Comparison of ENCODE assay signal across 5 cellular contexts in the genomic region with DNA sequence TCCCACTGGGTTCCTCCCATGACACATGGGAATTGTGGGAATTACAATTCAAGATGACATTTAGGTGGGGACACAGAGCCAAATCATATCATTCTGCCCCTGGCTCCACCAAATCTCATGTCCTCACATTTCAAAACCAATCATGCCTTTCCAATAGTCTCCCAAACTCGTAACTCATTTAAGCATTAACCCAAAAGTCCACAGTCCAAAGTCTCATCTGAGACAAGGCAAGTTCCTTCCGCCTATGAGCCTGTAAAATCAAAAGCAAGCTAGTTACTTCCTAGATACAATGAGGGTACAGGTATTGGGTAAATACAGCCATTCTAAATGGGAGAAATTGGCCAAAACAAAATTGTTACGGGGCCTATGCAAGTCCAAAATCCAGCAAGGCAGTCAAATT.
DNase-seq lines count a peak whose midpoint lies in the region; ATAC-seq, FAIRE-seq and TF ChIP-seq lines count a peak whose summit lies in the region.
"Not testable (repeated sequence)": the region's sequence is repeated elsewhere in the genome, so short reads cannot be mapped to it uniquely, and the experiment has no call there.

No MANE protein-coding gene starts in this region.

- peak; percentile 45 for ATAC-seq in left colon
- not testable (repeated sequence) for ATAC-seq in HepG2; stimulated activated naive B cell treated with anti-CD40 and anti-IgM and Interleukin-4, amounts not matched to agents 10 μg/mL and 1 μg/mL and 100 μg/mL, for 72 hours (replicated peaks)

- not testable (repeated sequence) for H3K27ac ChIP-seq in HepG2 (ENCODE audit: extremely low read length, insufficient read depth, low read length); liver (ENCODE audit: low read depth in 1 of 2, low read length in 2 of 2); neural progenitor cell

- not testable (repeated sequence) for H3K36me3 Mint-ChIP-seq in neural progenitor cell; stimulated activated naive B cell treated with anti-CD40 and anti-IgM and Interleukin-4, amounts not matched to agents 10 μg/mL and 1 μg/mL and 100 μg/mL, for 72 hours

- H3K4me2 ChIP-seq in HepG2 (ENCODE audit: low read depth, low read length): peak overlapping the region; percentile 42; the same call in 1 of the 2 replicates
- not testable (repeated sequence) for H3K4me2 ChIP-seq in neural progenitor cell

- not testable (repeated sequence) for TF ChIP-seq EP300 in HepG2 (IDR thresholded peaks at IDR 0.05; ENCODE audit: low read depth in 2 of 2, low read length in 2 of 2); HepG2 (CRISPR knock-in tag; IDR thresholded peaks at IDR 0.05; ENCODE audit: borderline replicate concordance)

- not testable (repeated sequence) for BruUV-seq in HepG2 (replicated peaks; lab: Mats Ljungman, UMichigan)

- not testable (repeated sequence) for H3K9ac ChIP-seq in HepG2 (ENCODE audit: insufficient read depth, low read depth, low read length); liver (ENCODE audit: low read depth in 1 of 2, low read length in 2 of 2); neural progenitor cell

- peaks cover 13% of the 10 kb centered on the region for H3K4me1 ChIP-seq in HepG2 (ENCODE audit: insufficient read depth, low read length)
- not testable (repeated sequence) for H3K4me1 ChIP-seq in liver (ENCODE audit: control insufficient read depth in 4 of 4, insufficient read depth in 4 of 4, low read length in 3 of 4); neural progenitor cell

- not testable (repeated sequence) for H3K36me3 ChIP-seq in HepG2 (replicated peaks in 1 of 2; ENCODE audit: control insufficient read depth in 1 of 2, insufficient read depth in 2 of 2, low read length in 2 of 2); liver (ENCODE audit: control insufficient read depth in 4 of 4, insufficient read depth in 3 of 4, low read depth in 1 of 4, low read length in 3 of 4); neural progenitor cell

- H3K4me1 Mint-ChIP-seq in neural progenitor cell: not testable (repeated sequence)
- H3K4me1 Mint-ChIP-seq in stimulated activated naive B cell treated with anti-CD40 and anti-IgM and Interleukin-4, amounts not matched to agents 10 μg/mL and 1 μg/mL and 100 μg/mL, for 72 hours: peaks cover 6 to 19% of the 10 kb centered on the region in 2 donors

- DNase-seq in left colon; HepG2 (ENCODE audit: low spot score); neural progenitor cell (ENCODE audit: low spot score); stimulated activated naive B cell treated with anti-CD40 and anti-IgM and Interleukin-4, amounts not matched to agents 10 μg/mL and 1 μg/mL and 100 μg/mL, for 72 hours: not testable (repeated sequence)

- not testable (repeated sequence) for H3K9me3 ChIP-seq in HepG2 (ENCODE audit: low read length); liver (ENCODE audit: control insufficient read depth in 4 of 4, low read length in 3 of 4); neural progenitor cell (ENCODE audit: low read depth)

- peaks cover 14% of the 10 kb centered on the region for H3K9me3 Mint-ChIP-seq in neural progenitor cell
- not testable (repeated sequence) for H3K9me3 Mint-ChIP-seq in stimulated activated naive B cell treated with anti-CD40 and anti-IgM and Interleukin-4, amounts not matched to agents 10 μg/mL and 1 μg/mL and 100 μg/mL, for 72 hours

- H3K27ac Mint-ChIP-seq in neural progenitor cell: peak overlapping the region; percentile 16
- H3K27ac Mint-ChIP-seq in stimulated activated naive B cell treated with anti-CD40 and anti-IgM and Interleukin-4, amounts not matched to agents 10 μg/mL and 1 μg/mL and 100 μg/mL, for 72 hours: peak overlapping the region; percentile 38

- H3K79me2 ChIP-seq in HepG2 (ENCODE audit: insufficient read depth, low read length); neural progenitor cell (ENCODE audit: low read depth): not testable (repeated sequence)

- H3K27me3 ChIP-seq in HepG2 (ENCODE audit: control insufficient read depth in 1 of 2, insufficient read depth in 2 of 2, low read length in 2 of 2); liver (ENCODE audit: control insufficient read depth in 4 of 4, insufficient read depth in 4 of 4, low read length in 3 of 4); neural progenitor cell: not testable (repeated sequence)

- in situ Hi-C loops in HepG2 (cut with HindIII; ENCODE audit: extremely low pct_ligation_motif_present, low pct_unique_long_range_greater_than_20kb): not testable (repeated sequence)

- not testable (repeated sequence) for FAIRE-seq in HepG2 (lab: Jason Lieb, UNC)

- TF ChIP-seq POLR2A in HepG2 (IDR thresholded peaks at IDR 0.05; ENCODE audit: insufficient read depth in 1 of 2, low read depth in 2 of 2, low read length in 2 of 2): not testable (repeated sequence)

- not testable (repeated sequence) for H3K4me3 Mint-ChIP-seq in neural progenitor cell; stimulated activated naive B cell treated with anti-CD40 and anti-IgM and Interleukin-4, amounts not matched to agents 10 μg/mL and 1 μg/mL and 100 μg/mL, for 72 hours

- not testable (repeated sequence) for H3F3A ChIP-seq in neural progenitor cell (ENCODE audit: low read depth)

- intact Hi-C loops in left colon (cut with DNase I, micrococcal nuclease); HepG2 (cut with micrococcal nuclease; ENCODE audit: unreplicated experiment): not testable (repeated sequence)

- not testable (repeated sequence) for TF ChIP-seq CTCF in HepG2 (CRISPR knock-in tag; IDR thresholded peaks at IDR 0.05); liver (IDR thresholded peaks at IDR 0.05; ENCODE audit: low read depth, low read length, missing input control); neural progenitor cell (IDR thresholded peaks at IDR 0.05)

- WGBS in HepG2 (ENCODE audit: low lambda C conversion rate): 2% methylated on average over 3 of the region's 3 CpGs
- 52% methylated on average over 3 of the region's 3 CpGs for WGBS in liver

- not testable (repeated sequence) for H3K4me3 ChIP-seq in HepG2 (replicated peaks in 1 of 3; ENCODE audit: insufficient read depth in 1 of 3, low read depth in 2 of 3, low read length in 3 of 3); liver (ENCODE audit: low read depth in 1 of 3, low read length in 3 of 3); neural progenitor cell

- not testable (repeated sequence) for TF ChIP-seq RAD21 in HepG2 (CRISPR knock-in tag; IDR thresholded peaks at IDR 0.05); liver (IDR thresholded peaks at IDR 0.05)

- H3K27me3 Mint-ChIP-seq in neural progenitor cell (ENCODE audit: insufficient read depth, low read depth); stimulated activated naive B cell treated with anti-CD40 and anti-IgM and Interleukin-4, amounts not matched to agents 10 μg/mL and 1 μg/mL and 100 μg/mL, for 72 hours: not testable (repeated sequence)

- H2AFZ ChIP-seq in HepG2 (ENCODE audit: low read length); neural progenitor cell (replicated peaks): not testable (repeated sequence)

- POLR2A ChIA-PET in HepG2 (lab: Yijun Ruan, JAX): interaction anchor here (0.6 kb wide), 1 partner anchor 455 kb away, joined by 3 read pairs; no protein-coding TSS in a partner anchor

- CTCF ChIA-PET in HepG2 (lab: Yijun Ruan, JAX; ENCODE audit: low intra/inter-chr PET ratio, low total read pairs): not testable (repeated sequence)

- not testable (repeated sequence) for H4K20me1 ChIP-seq in HepG2 (ENCODE audit: insufficient read depth, low read length); neural progenitor cell (ENCODE audit: low read depth)

TF ChIP-seq in HepG2, 621 proteins besides CTCF, POLR2A, EP300 and RAD21 (continues in another document):
- peak; percentile 38; the same call in 1 of the 2 replicates for TF ChIP-seq POGZ (CRISPR knock-in tag; IDR thresholded peaks at IDR 0.05)
- 0 out of 2 replicates have a peak, but pooled peaks have one; percentile 28 for TF ChIP-seq ELF1 (CRISPR knock-in tag; IDR thresholded peaks at IDR 0.05)
- peak; percentile 50 for TF ChIP-seq ZMYM4 (CRISPR knock-in tag; IDR thresholded peaks at IDR 0.05)
- TF ChIP-seq HNF4A (CRISPR knock-in tag; IDR thresholded peaks at IDR 0.05): peak; percentile 59
- 0 out of 2 replicates have a peak, but pooled peaks have one; percentile 39 for TF ChIP-seq ELF3 (CRISPR knock-in tag; IDR thresholded peaks at IDR 0.05)

TF ChIP-seq in liver, 16 proteins besides CTCF, POLR2A, EP300 and RAD21:
- TF ChIP-seq HNF4G (IDR thresholded peaks at IDR 0.05) (peak; percentile 64), SP1 (IDR thresholded peaks at IDR 0.05) (peak; percentile 51), HNF4A (conservative IDR thresholded peaks at IDR 0.05) (peak; percentile 60 to 84)
